Comparison of ENCODE assay signal across 9 cellular contexts in genomic region chr10:55091691-55092328, GRCh38.
DNase-seq lines count a peak whose midpoint lies in the region; ATAC-seq, FAIRE-seq and TF ChIP-seq lines count a peak whose summit lies in the region.
"Had no signal": no experiment of that assay in that cellular context is flagged by ENCODE, and none has a peak within 500 bp of the region (broad histone marks: within the 10 kb centered on the region; RNA-seq: fewer than 3 reads in every experiment).

No MANE protein-coding gene starts in this region.

- H3K4me2 ChIP-seq in KMS-11 (no peak overlapping the region), smooth muscle cell (no peak overlapping the region)

- H3F3A ChIP-seq in smooth muscle cell (ENCODE audit: low read depth) = no peaks in the 10 kb centered on the region

- DNase-seq in NCI-H82 (lab: John Stamatoyannopoulos, UW) (peak; percentile 1), NCI-H82 treated with DMSO at 0.1 percent for 48 hours (lab: John Stamatoyannopoulos, UW; ENCODE audit: unreplicated experiment) (no peak), smooth muscle cell (lab: John Stamatoyannopoulos, UW; ENCODE audit: unreplicated experiment) (no peak), caudate nucleus (lab: John Stamatoyannopoulos, UW) (no peak)

- peak; percentile 86 for TF ChIP-seq CTCF in KMS-11 (conservative IDR thresholded peaks at IDR 0.05; ENCODE audit: low read depth, low read length)
- TF ChIP-seq CTCF in smooth muscle cell (IDR thresholded peaks at IDR 0.05; ENCODE audit: borderline replicate concordance, insufficient read depth, poor library complexity, severe bottlenecking) = peak; percentile 95

- H3K9ac ChIP-seq in KMS-11 = no peak overlapping the region
- H3K9ac ChIP-seq in smooth muscle cell (ENCODE audit: low read depth) = no peak overlapping the region

- no peak overlapping the region for H3K4me3 ChIP-seq in KMS-11 (IDR thresholded peaks at IDR 0.05; ENCODE audit: insufficient read depth, low read depth, low read length)
- no peak overlapping the region for H3K4me3 ChIP-seq in smooth muscle cell
- H3K4me3 ChIP-seq: skin epidermis had no signal

- no peak overlapping the region for H2AFZ ChIP-seq in KMS-11 (ENCODE audit: low read depth)
- H2AFZ ChIP-seq in smooth muscle cell (ENCODE audit: low read depth) = no peak overlapping the region

- 0% methylated on average over 1 of the region's 1 CpG for WGBS in smooth muscle cell (ENCODE audit: low lambda C conversion rate)

- FAIRE-seq in endometrium (lab: Jason Lieb, UNC) = peak; percentile 60

- ATAC-seq in GM18517 (IDR thresholded peaks at IDR 0.05; ENCODE audit: unreplicated experiment) = no peak
- ATAC-seq in GM21447 (IDR thresholded peaks at IDR 0.05; ENCODE audit: unreplicated experiment) = no peak

- no peaks in the 10 kb centered on the region for H4K20me1 ChIP-seq in KMS-11 (ENCODE audit: insufficient read depth)
- no peaks in the 10 kb centered on the region for H4K20me1 ChIP-seq in smooth muscle cell (ENCODE audit: low read depth)

- H3K27me3 ChIP-seq in KMS-11 (ENCODE audit: insufficient read depth, low read depth) (no peaks in the 10 kb centered on the region), smooth muscle cell (ENCODE audit: low read depth) (no peaks in the 10 kb centered on the region)

- H3K4me1 ChIP-seq in KMS-11 (ENCODE audit: low read depth, poor library complexity, severe bottlenecking) = peaks cover 7% of the 10 kb centered on the region
- H3K4me1 ChIP-seq in smooth muscle cell (ENCODE audit: low read depth) = no peaks in the 10 kb centered on the region

- no peak overlapping the region for H3K27ac ChIP-seq in KMS-11
- H3K27ac ChIP-seq in smooth muscle cell (ENCODE audit: low read depth) = no peak overlapping the region
- H3K27ac ChIP-seq in caudate nucleus (ENCODE audit: low read depth, low read length) = no peak overlapping the region

- no peaks in the 10 kb centered on the region for H3K79me2 ChIP-seq in KMS-11 (ENCODE audit: insufficient read depth, low read depth)
- H3K79me2 ChIP-seq in smooth muscle cell (ENCODE audit: low read depth) = no peaks in the 10 kb centered on the region

- no peaks in the 10 kb centered on the region for H3K9me3 ChIP-seq in smooth muscle cell (replicated peaks; ENCODE audit: low read depth)

- no peaks in the 10 kb centered on the region for H3K36me3 ChIP-seq in KMS-11 (ENCODE audit: insufficient read depth)
- H3K36me3 ChIP-seq in smooth muscle cell (ENCODE audit: low read depth) = no peaks in the 10 kb centered on the region
